ENCODE assay signal across 8 cellular contexts in genomic region chr3:535566-536416, GRCh38.
A peak's percentile ranks its signal among the peaks of the same experiment; 100 is the strongest.
DNase-seq lines count a peak whose midpoint lies in the region; ATAC-seq and TF ChIP-seq lines count a peak whose summit lies in the region.

No MANE protein-coding gene starts in this region.

- H3K9me3 ChIP-seq in tibial artery = peaks cover 0 to 3% (median 0%) of the 10 kb centered on the region in 3 donors
- no peaks in the 10 kb centered on the region for H3K9me3 ChIP-seq in effector memory CD4-positive, alpha-beta T cell (ENCODE audit: control insufficient read depth, low read length)

- intact Hi-C loops in tibial artery (cut with DNase I; ENCODE audit: low total_unique reads) = no loop called here

- H3K27me3 ChIP-seq in tibial artery = no peaks in the 10 kb centered on the region
- no peaks in the 10 kb centered on the region for H3K27me3 ChIP-seq in effector memory CD4-positive, alpha-beta T cell (replicated peaks; ENCODE audit: control insufficient read depth, insufficient read depth, low read length, poor library complexity, severe bottlenecking)

- DNase-seq in astrocyte of the hippocampus (ENCODE audit: low read depth, low spot score) (peak; percentile 46), kidney tubule cell (ENCODE audit: low spot score) (peak; percentile 64), tibial artery (no peak)
- DNase-seq in effector memory CD4-positive, alpha-beta T cell = no peak

- H3K27ac ChIP-seq in tibial artery = peak overlapping the region in 1 of 2 donors; percentile 30
- H3K27ac ChIP-seq in effector memory CD4-positive, alpha-beta T cell (ENCODE audit: insufficient read depth, low read length, poor library complexity, severe bottlenecking) = no peak overlapping the region

- ATAC-seq in HG03097 (IDR thresholded peaks at IDR 0.05; ENCODE audit: low FRiP score, unreplicated experiment) (peak; percentile 74), HG02623 (IDR thresholded peaks at IDR 0.05; ENCODE audit: unreplicated experiment) (no peak), HG03196 (IDR thresholded peaks at IDR 0.05; ENCODE audit: unreplicated experiment) (no peak), GM18868 (IDR thresholded peaks at IDR 0.05; ENCODE audit: unreplicated experiment) (no peak)

- H3K4me3 ChIP-seq in tibial artery = peak overlapping the region; percentile 38 to 43
- H3K4me3 ChIP-seq in effector memory CD4-positive, alpha-beta T cell (ENCODE audit: insufficient read depth, low read depth, low read length, poor library complexity, severe bottlenecking) = no peak overlapping the region

- no peak for TF ChIP-seq CTCF in tibial artery (IDR thresholded peaks at IDR 0.05)

- no peaks in the 10 kb centered on the region for H3K36me3 ChIP-seq in tibial artery
- H3K36me3 ChIP-seq in effector memory CD4-positive, alpha-beta T cell (ENCODE audit: control insufficient read depth, insufficient read depth, low read length) = no peaks in the 10 kb centered on the region

- no peaks in the 10 kb centered on the region for H3K4me1 ChIP-seq in tibial artery
- H3K4me1 ChIP-seq in effector memory CD4-positive, alpha-beta T cell (ENCODE audit: control insufficient read depth, insufficient read depth, low read length, poor library complexity, severe bottlenecking) = no peaks in the 10 kb centered on the region

Comparison
In these comparisons a context has a peak if more than half of its experiments do, and no peak if none do; other contexts are left out.
1. DNase-seq: peak in astrocyte of the hippocampus (single experiment) and kidney tubule cell (single experiment); none in tibial artery (0 of 2) and effector memory CD4-positive, alpha-beta T cell (0 of 3).